ENCODE assay signal across 11 cellular contexts in the genomic region with DNA sequence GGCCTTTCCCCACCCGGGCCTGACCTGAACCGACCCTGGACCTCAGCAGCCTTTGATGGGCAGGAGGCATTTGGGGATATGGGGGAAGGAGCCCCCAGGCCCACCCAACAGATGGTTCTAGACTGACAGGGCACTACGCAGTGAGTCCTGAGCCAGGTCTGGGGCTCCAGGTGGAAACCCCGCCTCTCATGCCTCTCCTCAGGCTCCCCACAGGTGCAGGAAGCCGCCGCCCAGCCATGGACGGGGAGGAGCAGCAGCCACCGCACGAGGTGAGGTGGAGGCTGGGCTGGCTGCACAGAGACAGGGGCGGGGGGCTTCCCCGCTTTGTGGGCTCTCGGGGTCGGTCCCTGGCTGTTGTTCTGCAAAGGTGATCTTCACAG. TPM values are rescaled to one million over a fixed set of nuclear protein-coding genes. Genes with fewer than 3 reads are reported as not detected.
DNase-seq lines count a peak whose midpoint lies in the region; TF ChIP-seq lines count a peak whose summit lies in the region.
"Had no signal": no experiment of that assay in that cellular context is flagged by ENCODE, and none has a peak within 500 bp of the region (broad histone marks: within the 10 kb centered on the region; RNA-seq: fewer than 3 reads in every experiment).

No MANE protein-coding gene starts in this region.

- intact Hi-C loops in transverse colon (cut with DNase I; ENCODE audit: low total_unique reads), result no loop called here

- peak; percentile 45 for DNase-seq in stimulated activated CD4-positive, alpha-beta T cell treated with anti-CD3 and anti-CD28 coated beads, Interleukin-4, amount 100 ng/mL, for 1 hour
- no peak for DNase-seq in stimulated activated CD4-positive, alpha-beta T cell treated with anti-CD3 and anti-CD28 coated beads, Interleukin-15, amount 100 ng/mL, for 24 hours
- peak; percentile 44 to 47 for DNase-seq in activated CD4-positive, alpha-beta T cell treated with anti-CD3 and anti-CD28 coated beads, Interleukin-2, amount 50 U/mL, for 4 hours
- peak; percentile 29 for DNase-seq in effector CD8-positive, alpha-beta T cell (lab: John Stamatoyannopoulos, UW)
- DNase-seq in transverse colon (peak; percentile 64), NCI-H1417 (lab: John Stamatoyannopoulos, UW) (no peak), NCI-H2081 (lab: John Stamatoyannopoulos, UW) (no peak), amniotic stem cell (lab: John Stamatoyannopoulos, UW) (no peak)
- DNase-seq: dermis blood vessel endothelial cell, NCI-H2171, SHP77 had no signal

- no peak for TF ChIP-seq POLR2A in transverse colon (IDR thresholded peaks at IDR 0.05)

- TF ChIP-seq EP300 in transverse colon (IDR thresholded peaks at IDR 0.05; ENCODE audit: low read depth), result no peak

- WGBS in transverse colon (ENCODE audit: low coverage in 1 of 2), 2 donors, result 68% methylated on average over 8 of the region's 13 CpGs; no CpG with 5 or more reads in 1 of the 2 donors

- H3K27me3 ChIP-seq in transverse colon, result no peaks in the 10 kb centered on the region

- no peak for TF ChIP-seq CTCF in transverse colon (IDR thresholded peaks at IDR 0.05)

- H3K9me3 ChIP-seq in transverse colon, result no peaks in the 10 kb centered on the region

- in situ Hi-C loops in transverse colon (cut with MboI; ENCODE audit: low pct_ligation_motif_present in 1 of 4, low pct_unique_long_range_greater_than_20kb in 1 of 4, low sequenced_read_pairs in 3 of 4), result no loop called here

- peaks cover 24 to 52% (median 42%) of the 10 kb centered on the region in 4 donors for H3K4me1 ChIP-seq in transverse colon

- no peak overlapping the region for H3K4me3 ChIP-seq in transverse colon

- peaks cover 0 to 6% (median 2%) of the 10 kb centered on the region in 4 donors for H3K36me3 ChIP-seq in transverse colon

- H3K27ac ChIP-seq in transverse colon, result peak overlapping the region; percentile 80 to 93 (median 88)

RNA-seq across cellular contexts. Expression of a gene that starts 7.1 kb away (rescaled TPM):
- total RNA-seq in transverse colon, result 100 to 1,000 TPM in 1 of 4 donors, 10 to 100 TPM in 3; 40.6 to 109 (median 69.4) TPM

RNA-seq across cellular contexts. Expression of a gene that starts 8.0 kb away (rescaled TPM):
- total RNA-seq in transverse colon, result 10 to 100 TPM; 27.3 to 91.3 (median 35.1) TPM

RNA-seq across cellular contexts. Expression of a gene that starts 22.3 kb away (rescaled TPM):
- total RNA-seq in transverse colon, result under 1 TPM in 1 of 4 donors, not detected in 3; 0.32 TPM

RNA-seq across cellular contexts. Expression of a gene that starts 52.0 kb away (rescaled TPM):
- total RNA-seq in transverse colon, result 100 to 1,000 TPM in 1 of 4 donors, 10 to 100 TPM in 3; 43.8 to 110 (median 73.1) TPM

RNA-seq across cellular contexts. Expression of a gene that starts 58.2 kb away (rescaled TPM):
- 100 to 1,000 TPM in 2 of 4 donors, 10 to 100 TPM in 2; 66.8 to 618 (median 142) TPM for total RNA-seq in transverse colon

Comparison
In these comparisons a context has a peak if more than half of its experiments do, and no peak if none do; other contexts are left out.
1. DNase-seq: peak in stimulated activated CD4-positive, alpha-beta T cell treated with anti-CD3 and anti-CD28 coated beads, Interleukin-4, amount 100 ng/mL, for 1 hour (single experiment), activated CD4-positive, alpha-beta T cell treated with anti-CD3 and anti-CD28 coated beads, Interleukin-2, amount 50 U/mL, for 4 hours (2 of 2), effector CD8-positive, alpha-beta T cell (single experiment) and transverse colon (single experiment); none in stimulated activated CD4-positive, alpha-beta T cell treated with anti-CD3 and anti-CD28 coated beads, Interleukin-15, amount 100 ng/mL, for 24 hours (single experiment), NCI-H1417 (0 of 3), NCI-H2081 (0 of 2) and amniotic stem cell (single experiment).